16 cellular contexts compared by ENCODE assay signal in the genomic region with DNA sequence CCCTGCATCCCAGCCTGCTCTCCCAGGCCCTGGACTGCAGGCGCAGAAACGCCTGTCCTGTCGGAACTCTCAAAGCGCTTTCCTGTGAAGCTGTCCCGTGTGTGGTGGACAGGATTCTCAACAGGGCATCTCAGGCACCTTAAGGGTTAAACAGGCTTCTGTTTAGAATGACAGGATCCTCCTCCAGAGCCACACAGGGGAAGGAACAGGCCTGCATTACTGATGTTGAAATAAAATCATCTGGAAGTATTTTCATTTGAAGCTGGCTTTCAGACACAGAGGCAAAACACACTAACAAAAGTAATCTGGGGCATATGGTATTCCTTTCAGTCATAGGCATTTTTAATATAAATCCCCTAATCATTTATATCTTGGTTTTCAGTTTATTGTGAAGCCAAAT. TPM values are rescaled to one million over a fixed set of nuclear protein-coding genes. Genes with fewer than 3 reads are reported as not detected.
A peak's percentile ranks its signal among the peaks of the same experiment; 100 is the strongest.
DNase-seq lines count a peak whose midpoint lies in the region; TF ChIP-seq lines count a peak whose summit lies in the region.
"Had no signal": no experiment of that assay in that cellular context is flagged by ENCODE, and none has a peak within 500 bp of the region (broad histone marks: within the 10 kb centered on the region; RNA-seq: fewer than 3 reads in every experiment).

No MANE protein-coding gene starts in this region.

- WGBS in thyroid gland, 2 donors = 93% methylated on average over 5 of the region's 5 CpGs

- H3K27ac Mint-ChIP-seq in chondrocyte (ENCODE audit: unreplicated experiment) (peak overlapping the region; percentile 84), neural progenitor cell (peak overlapping the region; percentile 29)
- H3K27ac Mint-ChIP-seq in activated T-helper 1 cell treated with anti-CD3 and anti-CD28 coated beads, Interleukin-12 subunit alpha, Interleukin-12 subunit beta, Interleukin-2, Interleukin-4 antibody, amounts not matched to agents 30 ng/mL and 10 ng/mL and 1 ng/mL, durations not matched to agents 14 hours and 24 hours and 36 hours = no peak overlapping the region
- H3K27ac Mint-ChIP-seq: activated CD4-positive, alpha-beta T cell treated with anti-CD3 and anti-CD28 coated beads, Interleukin-2, amount 10 ng/mL, durations not matched to agents 7 days and 5 days; B cell; stimulated activated effector memory CD8-positive, alpha-beta T cell treated with anti-CD3 and anti-CD28 coated beads, Interleukin-12 subunit alpha, Interleukin-12 subunit beta, amount 100 ng/mL, for 72 hours had no signal

- TF ChIP-seq CTCF in AG10803 (conservative IDR thresholded peaks at IDR 0.05; ENCODE audit: low read length) (no peak), chondrocyte (IDR thresholded peaks at IDR 0.05) (no peak), neural progenitor cell (IDR thresholded peaks at IDR 0.05) (no peak), thyroid gland (IDR thresholded peaks at IDR 0.05) (no peak)

- peaks cover 95% of the 10 kb centered on the region for H3K4me1 Mint-ChIP-seq in chondrocyte (ENCODE audit: low read depth)
- peaks cover 24% of the 10 kb centered on the region for H3K4me1 Mint-ChIP-seq in neural progenitor cell
- peaks cover 7% of the 10 kb centered on the region for H3K4me1 Mint-ChIP-seq in activated T-helper 1 cell treated with anti-CD3 and anti-CD28 coated beads, Interleukin-12 subunit alpha, Interleukin-12 subunit beta, Interleukin-2, Interleukin-4 antibody, amounts not matched to agents 30 ng/mL and 10 ng/mL and 1 ng/mL, durations not matched to agents 14 hours and 24 hours and 36 hours (ENCODE audit: low read depth)

- H3K9me3 Mint-ChIP-seq in chondrocyte (ENCODE audit: low read depth) = no peaks in the 10 kb centered on the region
- H3K9me3 Mint-ChIP-seq in neural progenitor cell = no peaks in the 10 kb centered on the region
- H3K9me3 Mint-ChIP-seq in activated T-helper 1 cell treated with anti-CD3 and anti-CD28 coated beads, Interleukin-12 subunit alpha, Interleukin-12 subunit beta, Interleukin-2, Interleukin-4 antibody, amounts not matched to agents 30 ng/mL and 10 ng/mL and 1 ng/mL, durations not matched to agents 14 hours and 24 hours and 36 hours = no peaks in the 10 kb centered on the region
- H3K9me3 Mint-ChIP-seq: activated CD4-positive, alpha-beta T cell treated with anti-CD3 and anti-CD28 coated beads, Interleukin-2, amount 10 ng/mL, durations not matched to agents 7 days and 5 days; stimulated activated effector memory CD8-positive, alpha-beta T cell treated with anti-CD3 and anti-CD28 coated beads, Interleukin-12 subunit alpha, Interleukin-12 subunit beta, amount 100 ng/mL, for 72 hours; T-cell had no signal

- H3K4me3 Mint-ChIP-seq in chondrocyte (ENCODE audit: unreplicated experiment) (no peak overlapping the region), neural progenitor cell (no peak overlapping the region)
- H3K4me3 Mint-ChIP-seq in activated T-helper 1 cell treated with anti-CD3 and anti-CD28 coated beads, Interleukin-12 subunit alpha, Interleukin-12 subunit beta, Interleukin-2, Interleukin-4 antibody, amounts not matched to agents 30 ng/mL and 10 ng/mL and 1 ng/mL, durations not matched to agents 14 hours and 24 hours and 36 hours = no peak overlapping the region
- H3K4me3 Mint-ChIP-seq: activated CD4-positive, alpha-beta T cell treated with anti-CD3 and anti-CD28 coated beads, Interleukin-2, amount 10 ng/mL, durations not matched to agents 7 days and 5 days; B cell; stimulated activated effector memory CD8-positive, alpha-beta T cell treated with anti-CD3 and anti-CD28 coated beads, Interleukin-12 subunit alpha, Interleukin-12 subunit beta, amount 100 ng/mL, for 72 hours; T-cell had no signal

- peak; percentile 73 for DNase-seq in AG10803 (ENCODE audit: low read depth)
- DNase-seq in MV-4-11 (lab: John Stamatoyannopoulos, UW) = peak; percentile 6
- no peak for DNase-seq in chondrocyte (ENCODE audit: low spot score)
- DNase-seq in neural progenitor cell (ENCODE audit: low spot score) = no peak
- DNase-seq in SKM-1 treated with dmso at 0.1 percent for 144 hours (lab: John Stamatoyannopoulos, UW; ENCODE audit: unreplicated experiment) = no peak
- no peak for DNase-seq in GM19240 (ENCODE audit: insufficient read length, low spot score)
- DNase-seq in activated T-helper 1 cell treated with anti-CD3 and anti-CD28 coated beads, Interleukin-12 subunit alpha, Interleukin-12 subunit beta, Interleukin-2, Interleukin-4 antibody, amounts not matched to agents 30 ng/mL and 10 ng/mL and 1 ng/mL, durations not matched to agents 14 hours and 24 hours and 36 hours (ENCODE audit: low spot score) = no peak
- no peak for DNase-seq in thyroid gland
- DNase-seq: NCI-H1436 treated with DMSO at 0.1 percent for 48 hours had no signal

- H3K79me2 ChIP-seq in neural progenitor cell (ENCODE audit: low read depth) = no peaks in the 10 kb centered on the region

- no peak overlapping the region for H3K9ac ChIP-seq in neural progenitor cell

- H2AFZ ChIP-seq in neural progenitor cell (replicated peaks) = no peak overlapping the region

- H3K36me3 Mint-ChIP-seq in chondrocyte (ENCODE audit: low read depth) (no peaks in the 10 kb centered on the region), neural progenitor cell (no peaks in the 10 kb centered on the region)
- no peaks in the 10 kb centered on the region for H3K36me3 Mint-ChIP-seq in activated T-helper 1 cell treated with anti-CD3 and anti-CD28 coated beads, Interleukin-12 subunit alpha, Interleukin-12 subunit beta, Interleukin-2, Interleukin-4 antibody, amounts not matched to agents 30 ng/mL and 10 ng/mL and 1 ng/mL, durations not matched to agents 14 hours and 24 hours and 36 hours (ENCODE audit: low read depth)
- H3K36me3 Mint-ChIP-seq: stimulated activated effector memory CD8-positive, alpha-beta T cell treated with anti-CD3 and anti-CD28 coated beads, Interleukin-12 subunit alpha, Interleukin-12 subunit beta, amount 100 ng/mL, for 72 hours; T-cell had no signal

- H3K4me3 ChIP-seq in AG10803 (ENCODE audit: low read length) (peak overlapping the region; percentile 22; the same call in 1 of the 2 replicates), neural progenitor cell (no peak overlapping the region), thyroid gland (replicated peaks in 1 of 3) (no peak overlapping the region)
- H3K4me3 ChIP-seq: heart left ventricle, testis had no signal

- H3K9me3 ChIP-seq in neural progenitor cell (ENCODE audit: low read depth) = no peaks in the 10 kb centered on the region
- no peaks in the 10 kb centered on the region for H3K9me3 ChIP-seq in thyroid gland
- H3K9me3 ChIP-seq: heart left ventricle, testis had no signal

- peaks cover 6% of the 10 kb centered on the region for H3K27me3 ChIP-seq in neural progenitor cell
- no peaks in the 10 kb centered on the region for H3K27me3 ChIP-seq in thyroid gland
- H3K27me3 ChIP-seq: testis had no signal

- peaks cover 7% of the 10 kb centered on the region for H3F3A ChIP-seq in neural progenitor cell (ENCODE audit: low read depth)

- H4K20me1 ChIP-seq in neural progenitor cell (ENCODE audit: low read depth) = no peaks in the 10 kb centered on the region

- H3K36me3 ChIP-seq in neural progenitor cell = no peaks in the 10 kb centered on the region
- H3K36me3 ChIP-seq in thyroid gland = no peaks in the 10 kb centered on the region
- H3K36me3 ChIP-seq: heart left ventricle had no signal

- no peak for TF ChIP-seq POLR2A in thyroid gland (IDR thresholded peaks at IDR 0.05)

- H3K27me3 Mint-ChIP-seq in chondrocyte (ENCODE audit: low read depth) (no peaks in the 10 kb centered on the region), neural progenitor cell (ENCODE audit: insufficient read depth, low read depth) (peaks cover 2% of the 10 kb centered on the region)
- peaks cover 37% of the 10 kb centered on the region for H3K27me3 Mint-ChIP-seq in activated T-helper 1 cell treated with anti-CD3 and anti-CD28 coated beads, Interleukin-12 subunit alpha, Interleukin-12 subunit beta, Interleukin-2, Interleukin-4 antibody, amounts not matched to agents 30 ng/mL and 10 ng/mL and 1 ng/mL, durations not matched to agents 14 hours and 24 hours and 36 hours (ENCODE audit: insufficient read depth)

- H3K4me1 ChIP-seq in neural progenitor cell (peaks cover 13% of the 10 kb centered on the region), thyroid gland (no peaks in the 10 kb centered on the region)
- H3K4me1 ChIP-seq: testis had no signal

- H3K27ac ChIP-seq in neural progenitor cell = no peak overlapping the region
- no peak overlapping the region for H3K27ac ChIP-seq in thyroid gland
- H3K27ac ChIP-seq: heart left ventricle, RWPE1, testis had no signal

- intact Hi-C loops in activated T-helper 1 cell treated with anti-CD3 and anti-CD28 coated beads, Interleukin-12 subunit alpha, Interleukin-12 subunit beta, Interleukin-2, Interleukin-4 antibody, amounts not matched to agents 30 ng/mL and 10 ng/mL and 1 ng/mL, durations not matched to agents 14 hours and 24 hours and 36 hours (cut with micrococcal nuclease) = loop anchor here (10.0 kb wide), 4 partner anchors 260 to 1620 kb away; no protein-coding TSS in a partner anchor
- intact Hi-C loops in thyroid gland (cut with DNase I) = loop anchor here (10.0 kb wide), 1 partner anchor 1330 kb away; no protein-coding TSS in a partner anchor

- no peak overlapping the region for H3K4me2 ChIP-seq in neural progenitor cell

RNA-seq across cellular contexts. Expression of a gene that starts 7.4 kb away (rescaled TPM):
- total RNA-seq in chondrocyte (8.8 to 11.5 TPM (median 10.6 TPM) in 3 replicates), neural progenitor cell (ENCODE audit: low replicate concordance) (3.0 and 8.4 TPM in 2 replicates), thyroid gland (1 to 10 TPM in 3 of 4 donors, under 1 TPM in 1; 0.98 to 2.1 (median 1.8) TPM)
- 4.1 and 7.2 TPM in 2 replicates for total RNA-seq in activated T-helper 1 cell treated with anti-CD3 and anti-CD28 coated beads, Interleukin-12 subunit alpha, Interleukin-12 subunit beta, Interleukin-2, Interleukin-4 antibody, amounts not matched to agents 30 ng/mL and 10 ng/mL and 1 ng/mL, durations not matched to agents 14 hours and 24 hours and 36 hours

Comparison
In these comparisons a context has a peak if more than half of its experiments do, and no peak if none do; other contexts are left out.
1. DNase-seq: peak in AG10803 (single experiment) and MV-4-11 (single experiment); none in chondrocyte (single experiment), neural progenitor cell (single experiment), SKM-1 treated with dmso at 0.1 percent for 144 hours (single experiment), GM19240 (single experiment), activated T-helper 1 cell treated with anti-CD3 and anti-CD28 coated beads, Interleukin-12 subunit alpha, Interleukin-12 subunit beta, Interleukin-2, Interleukin-4 antibody, amounts not matched to agents 30 ng/mL and 10 ng/mL and 1 ng/mL, durations not matched to agents 14 hours and 24 hours and 36 hours (single experiment) and thyroid gland (0 of 2).